17 cellular contexts compared by ENCODE assay signal in the genomic region with DNA sequence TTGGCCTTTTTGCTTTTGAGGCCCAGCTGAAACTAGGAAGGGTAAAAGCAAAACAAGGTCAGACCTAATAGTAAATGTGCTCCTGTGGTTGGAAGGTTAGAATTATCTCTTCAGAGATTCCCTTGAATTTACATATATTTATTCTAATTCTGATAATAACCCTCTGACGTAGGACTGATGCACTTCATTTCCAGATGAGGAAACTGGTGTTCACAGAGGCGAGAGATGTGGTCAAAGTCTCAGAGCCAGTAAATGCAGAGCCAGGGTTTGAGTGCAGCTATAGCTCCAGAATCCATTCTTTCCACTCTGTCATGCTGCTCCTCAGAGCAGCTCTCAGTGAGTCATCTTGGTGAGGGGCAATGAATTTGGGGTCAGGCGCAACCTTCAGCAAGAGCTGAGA.
A peak's percentile ranks its signal among the peaks of the same experiment; 100 is the strongest.
DNase-seq lines count a peak whose midpoint lies in the region; TF ChIP-seq lines count a peak whose summit lies in the region.
"Had no signal": no experiment of that assay in that cellular context is flagged by ENCODE, and none has a peak within 500 bp of the region (broad histone marks: within the 10 kb centered on the region; RNA-seq: fewer than 3 reads in every experiment).

No MANE protein-coding gene starts in this region.

- DNase-seq in activated CD4-positive, alpha-beta T cell treated with anti-CD3 and anti-CD28 coated beads, Interleukin-2, amount 10 ng/mL, durations not matched to agents 24 days and 14 days = peak; percentile 7
- DNase-seq in activated CD4-positive, alpha-beta T cell treated with anti-CD3 and anti-CD28 coated beads, Interleukin-2, amount 50 U/mL, for 4 hours = no peak
- no peak for DNase-seq in endodermal cell
- DNase-seq in NCI-H146 (lab: John Stamatoyannopoulos, UW) = no peak
- DNase-seq in type B pancreatic cell (ENCODE audit: extremely low spot score, unreplicated experiment) = no peak
- DNase-seq in testis = no peak
- no peak for DNase-seq in NCI-H1092 (lab: John Stamatoyannopoulos, UW)
- DNase-seq: 8988T, DMS 273 treated with DMSO at 0.1 percent for 48 hours, KBM-7, NCI-H1105 treated with DMSO at 0.1 percent for 48 hours, NCI-H1694 treated with DMSO at 0.1 percent for 48 hours, NCI-H510A treated with DMSO at 0.1 percent for 48 hours, PC-9, SIG-M5 had no signal

- no peak for TF ChIP-seq POLR2A in testis (IDR thresholded peaks at IDR 0.05)

- H3K27me3 ChIP-seq in endodermal cell (ENCODE audit: control insufficient read depth, insufficient read depth, low read length, poor library complexity, severe bottlenecking) = no peaks in the 10 kb centered on the region
- no peaks in the 10 kb centered on the region for H3K27me3 ChIP-seq in testis

- H3K9me3 ChIP-seq in endodermal cell (ENCODE audit: control insufficient read depth, low read length) = no peaks in the 10 kb centered on the region
- H3K9me3 ChIP-seq in testis = no peaks in the 10 kb centered on the region

- H3K4me3 Mint-ChIP-seq in activated CD4-positive, alpha-beta T cell treated with anti-CD3 and anti-CD28 coated beads, Interleukin-2, amount 10 ng/mL, durations not matched to agents 24 days and 14 days = no peak overlapping the region
- H3K4me3 Mint-ChIP-seq in endodermal cell (no peak overlapping the region), nephron (peak overlapping the region in 2 of 3 experiments; percentile 39 to 55), type B pancreatic cell (no peak overlapping the region)

- WGBS in endodermal cell (ENCODE audit: insufficient coverage in 1 of 2, insufficient read length in 1 of 2), 2 experiments = 87 to 100% methylated on average over 2 to 3 of the region's 3 CpGs
- 70 to 86% methylated on average over 3 of the region's 3 CpGs for WGBS in testis, 2 donors

- no peaks in the 10 kb centered on the region for H3K4me1 Mint-ChIP-seq in activated CD4-positive, alpha-beta T cell treated with anti-CD3 and anti-CD28 coated beads, Interleukin-2, amount 10 ng/mL, durations not matched to agents 24 days and 14 days
- peaks cover 6% of the 10 kb centered on the region for H3K4me1 Mint-ChIP-seq in endodermal cell
- H3K4me1 Mint-ChIP-seq in nephron = peaks cover 9% of the 10 kb centered on the region
- no peaks in the 10 kb centered on the region for H3K4me1 Mint-ChIP-seq in type B pancreatic cell (ENCODE audit: unreplicated experiment)

- no peak overlapping the region for H3K9ac ChIP-seq in endodermal cell (ENCODE audit: extremely low read depth, low read length, poor library complexity, severe bottlenecking)

- no peak overlapping the region for H3K27ac Mint-ChIP-seq in activated CD4-positive, alpha-beta T cell treated with anti-CD3 and anti-CD28 coated beads, Interleukin-2, amount 10 ng/mL, durations not matched to agents 24 days and 14 days
- H3K27ac Mint-ChIP-seq in endodermal cell = peak overlapping the region; percentile 10
- H3K27ac Mint-ChIP-seq in nephron = peak overlapping the region in 2 of 3 experiments; percentile 76 to 88
- H3K27ac Mint-ChIP-seq in type B pancreatic cell = no peak overlapping the region

- H3K4me3 ChIP-seq in endodermal cell (ENCODE audit: low read length) = no peak overlapping the region
- no peak overlapping the region for H3K4me3 ChIP-seq in testis
- H3K4me3 ChIP-seq: PC-9 had no signal

- TF ChIP-seq CTCF in endodermal cell (conservative IDR thresholded peaks at IDR 0.05) (no peak), nephron (IDR thresholded peaks at IDR 0.05; ENCODE audit: unreplicated experiment in 3 of 3) (no peak), type B pancreatic cell (conservative IDR thresholded peaks at IDR 0.05) (no peak), testis (IDR thresholded peaks at IDR 0.05) (no peak)

- no peaks in the 10 kb centered on the region for H3K36me3 Mint-ChIP-seq in activated CD4-positive, alpha-beta T cell treated with anti-CD3 and anti-CD28 coated beads, Interleukin-2, amount 10 ng/mL, durations not matched to agents 24 days and 14 days (ENCODE audit: low read depth)
- no peaks in the 10 kb centered on the region for H3K36me3 Mint-ChIP-seq in endodermal cell (ENCODE audit: low read depth)
- H3K36me3 Mint-ChIP-seq in nephron (ENCODE audit: low read depth) = no peaks in the 10 kb centered on the region
- no peaks in the 10 kb centered on the region for H3K36me3 Mint-ChIP-seq in type B pancreatic cell

- H3K4me1 ChIP-seq in endodermal cell (ENCODE audit: control insufficient read depth, insufficient read depth, low read length) (no peaks in the 10 kb centered on the region), testis (peaks cover 3% of the 10 kb centered on the region)

- H3K9me3 Mint-ChIP-seq in activated CD4-positive, alpha-beta T cell treated with anti-CD3 and anti-CD28 coated beads, Interleukin-2, amount 10 ng/mL, durations not matched to agents 24 days and 14 days = peaks cover 4% of the 10 kb centered on the region
- H3K9me3 Mint-ChIP-seq in endodermal cell = peaks cover 9% of the 10 kb centered on the region
- peaks cover 2% of the 10 kb centered on the region for H3K9me3 Mint-ChIP-seq in nephron
- H3K9me3 Mint-ChIP-seq in type B pancreatic cell = no peaks in the 10 kb centered on the region

- intact Hi-C loops in activated CD4-positive, alpha-beta T cell treated with anti-CD3 and anti-CD28 coated beads, Interleukin-2, amount 10 ng/mL, durations not matched to agents 24 days and 14 days (cut with micrococcal nuclease) = no loop called here
- intact Hi-C loops in testis (cut with DNase I; ENCODE audit: low total_unique reads) = no loop called here

- no peak overlapping the region for H3K27ac ChIP-seq in endodermal cell (ENCODE audit: low read depth, low read length)
- H3K27ac ChIP-seq in testis = no peak overlapping the region
- H3K27ac ChIP-seq: PC-9, RWPE1 had no signal

- H3K27me3 Mint-ChIP-seq in activated CD4-positive, alpha-beta T cell treated with anti-CD3 and anti-CD28 coated beads, Interleukin-2, amount 10 ng/mL, durations not matched to agents 24 days and 14 days = no peaks in the 10 kb centered on the region
- H3K27me3 Mint-ChIP-seq in endodermal cell (ENCODE audit: insufficient read depth) (no peaks in the 10 kb centered on the region), nephron (ENCODE audit: low read depth) (no peaks in the 10 kb centered on the region), type B pancreatic cell (no peaks in the 10 kb centered on the region)

- H3K36me3 ChIP-seq in endodermal cell (ENCODE audit: control insufficient read depth, insufficient read depth, low read length) (no peaks in the 10 kb centered on the region), testis (ENCODE audit: low read depth, missing control alignments) (no peaks in the 10 kb centered on the region)

Comparison
In these comparisons a context has a peak if more than half of its experiments do, and no peak if none do; other contexts are left out.
1. H3K27ac Mint-ChIP-seq: peak in endodermal cell (single experiment) and nephron (2 of 3); none in activated CD4-positive, alpha-beta T cell treated with anti-CD3 and anti-CD28 coated beads, Interleukin-2, amount 10 ng/mL, durations not matched to agents 24 days and 14 days (single experiment) and type B pancreatic cell (single experiment).
2. H3K4me3 Mint-ChIP-seq: peak in nephron (2 of 3); none in activated CD4-positive, alpha-beta T cell treated with anti-CD3 and anti-CD28 coated beads, Interleukin-2, amount 10 ng/mL, durations not matched to agents 24 days and 14 days (single experiment), endodermal cell (single experiment) and type B pancreatic cell (single experiment).